In genomic region chr13:39407138-39407537, GRCh38 we compare ENCODE assay signal across 27 cellular contexts.
"Had no signal": no experiment of that assay in that cellular context is flagged by ENCODE, and none has a peak within 500 bp of the region (broad histone marks: within the 10 kb centered on the region; RNA-seq: fewer than 3 reads in every experiment).

No MANE protein-coding gene starts in this region.

- DNase-seq: activated CD4-positive, alpha-beta T cell treated with anti-CD3 and anti-CD28 coated beads, Interleukin-2, amount 10 ng/mL, durations not matched to agents 24 days and 14 days; activated CD4-positive, alpha-beta T cell treated with anti-CD3 and anti-CD28 coated beads, Interleukin-2, amount 50 U/mL, for 4 hours; activated CD8-positive, alpha-beta T cell treated with anti-CD3 and anti-CD28 coated beads for 36 hours; activated effector memory CD4-positive, alpha-beta T cell treated with anti-CD3 and anti-CD28 coated beads, Interleukin-2, amount 50 U/mL, for 16 hours; activated naive CD4-positive, alpha-beta T cell treated with Interleukin-2 at 50 U/mL for 16 hours; activated naive CD8-positive, alpha-beta T cell treated with anti-CD3 and anti-CD28 coated beads, Interleukin-2, amount 10 ng/mL, durations not matched to agents 7 days and 5 days; activated T-cell treated with anti-CD3 and anti-CD28 coated beads, Interleukin-2, amount 50 U/mL, for 1 hour; activated T-cell treated with anti-CD3 and anti-CD28 coated beads, Interleukin-2, amount 50 U/mL, for 72 hours; body of pancreas; cerebellar nuclear complex; NCI-H1105; NCI-H1417 treated with DMSO at 0.1 percent for 48 hours; NCI-H187 treated with DMSO at 0.1 percent for 48 hours; NCI-H2081; NCI-H2227 treated with DMSO at 0.1 percent for 48 hours; NCI-H446; NCI-H510A treated with DMSO at 0.1 percent for 48 hours; NCI-H526 treated with DMSO at 0.1 percent for 48 hours; SHP77; SJCRH30; T1000; WERI-Rb-1 had no signal

- H3K4me1 Mint-ChIP-seq: activated CD4-positive, alpha-beta T cell treated with anti-CD3 and anti-CD28 coated beads, Interleukin-2, amount 10 ng/mL, durations not matched to agents 24 days and 14 days; activated naive CD4-positive, alpha-beta T cell treated with anti-CD3 and anti-CD28 coated beads, Interleukin-2, amount 50 U/mL, for 24 hours; activated naive CD8-positive, alpha-beta T cell treated with anti-CD3 and anti-CD28 coated beads, Interleukin-2, amount 10 ng/mL, durations not matched to agents 7 days and 5 days; activated T-helper 17 cell treated with anti-CD3 and anti-CD28 coated beads, Interleukin-2, amount 50 U/mL, for 72 hours had no signal

- H3K36me3 Mint-ChIP-seq: activated naive CD4-positive, alpha-beta T cell treated with anti-CD3 and anti-CD28 coated beads, Interleukin-2, amount 50 U/mL, for 24 hours; activated naive CD8-positive, alpha-beta T cell treated with anti-CD3 and anti-CD28 coated beads, Interleukin-2, amount 10 ng/mL, durations not matched to agents 7 days and 5 days had no signal

- H3K9me3 Mint-ChIP-seq: activated CD4-positive, alpha-beta T cell treated with anti-CD3 and anti-CD28 coated beads, Interleukin-2, amount 10 ng/mL, durations not matched to agents 24 days and 14 days; activated CD8-positive, alpha-beta T cell treated with anti-CD3 and anti-CD28 coated beads for 36 hours; activated naive CD4-positive, alpha-beta T cell treated with anti-CD3 and anti-CD28 coated beads, Interleukin-2, amount 50 U/mL, for 24 hours; activated naive CD8-positive, alpha-beta T cell treated with anti-CD3 and anti-CD28 coated beads, Interleukin-2, amount 10 ng/mL, durations not matched to agents 7 days and 5 days; activated T-cell treated with anti-CD3 and anti-CD28 coated beads, Interleukin-2, amount 50 U/mL, for 72 hours; activated T-helper 17 cell treated with anti-CD3 and anti-CD28 coated beads, Interleukin-2, amount 50 U/mL, for 72 hours had no signal

- H3K4me3 ChIP-seq: body of pancreas, breast epithelium, K562, SJCRH30, SK-N-MC had no signal

- H3K27me3 ChIP-seq: body of pancreas, breast epithelium, SJCRH30 had no signal

- H3K36me3 ChIP-seq: breast epithelium, SJCRH30, WERI-Rb-1 had no signal

- H3K4me3 Mint-ChIP-seq: activated CD4-positive, alpha-beta T cell treated with anti-CD3 and anti-CD28 coated beads, Interleukin-2, amount 10 ng/mL, durations not matched to agents 24 days and 14 days; activated CD8-positive, alpha-beta T cell treated with anti-CD3 and anti-CD28 coated beads for 36 hours; activated naive CD4-positive, alpha-beta T cell treated with anti-CD3 and anti-CD28 coated beads, Interleukin-2, amount 50 U/mL, for 24 hours; activated naive CD8-positive, alpha-beta T cell treated with anti-CD3 and anti-CD28 coated beads, Interleukin-2, amount 10 ng/mL, durations not matched to agents 7 days and 5 days; activated T-cell treated with anti-CD3 and anti-CD28 coated beads, Interleukin-2, amount 50 U/mL, for 72 hours; activated T-helper 17 cell treated with anti-CD3 and anti-CD28 coated beads, Interleukin-2, amount 50 U/mL, for 72 hours had no signal

- ATAC-seq: body of pancreas, K562 had no signal

- H3K4me1 ChIP-seq: body of pancreas, breast epithelium had no signal

- H3K27ac Mint-ChIP-seq: activated CD4-positive, alpha-beta T cell treated with anti-CD3 and anti-CD28 coated beads, Interleukin-2, amount 10 ng/mL, durations not matched to agents 24 days and 14 days; activated CD8-positive, alpha-beta T cell treated with anti-CD3 and anti-CD28 coated beads for 36 hours; activated naive CD4-positive, alpha-beta T cell treated with anti-CD3 and anti-CD28 coated beads, Interleukin-2, amount 50 U/mL, for 24 hours; activated naive CD8-positive, alpha-beta T cell treated with anti-CD3 and anti-CD28 coated beads, Interleukin-2, amount 10 ng/mL, durations not matched to agents 7 days and 5 days; activated T-cell treated with anti-CD3 and anti-CD28 coated beads, Interleukin-2, amount 50 U/mL, for 72 hours; activated T-helper 17 cell treated with anti-CD3 and anti-CD28 coated beads, Interleukin-2, amount 50 U/mL, for 72 hours had no signal

- H3K27ac ChIP-seq: body of pancreas, breast epithelium, SJCRH30, SK-N-MC, WERI-Rb-1 had no signal
